In genomic region chr1:43809097-43809673, GRCh38 we compare ENCODE assay signal across 4 cellular contexts.
TF ChIP-seq lines count a peak whose summit lies in the region.

No MANE protein-coding gene starts in this region.

TF ChIP-seq in SK-N-SH treated with all-trans-retinoic acid at 6 μM for 48 hours, 23 proteins besides CTCF, POLR2A, EP300 and RAD21:
- TF ChIP-seq TSHZ2 (CRISPR knock-in tag; IDR thresholded peaks at IDR 0.05) (no peak), ZFP30 (CRISPR knock-in tag; IDR thresholded peaks at IDR 0.05) (peak; percentile 96), ZC3H10 (CRISPR knock-in tag; IDR thresholded peaks at IDR 0.05) (no peak)

TF ChIP-seq in SK-N-SH, 30 proteins besides CTCF, POLR2A, EP300 and RAD21 (continued from another document):
- no peak for TF ChIP-seq USF2 (IDR thresholded peaks at IDR 0.05; ENCODE audit: borderline replicate concordance, low read depth, low read length)
- no peak for TF ChIP-seq ELF1 (IDR thresholded peaks at IDR 0.05)
- TF ChIP-seq, protein P1, sequence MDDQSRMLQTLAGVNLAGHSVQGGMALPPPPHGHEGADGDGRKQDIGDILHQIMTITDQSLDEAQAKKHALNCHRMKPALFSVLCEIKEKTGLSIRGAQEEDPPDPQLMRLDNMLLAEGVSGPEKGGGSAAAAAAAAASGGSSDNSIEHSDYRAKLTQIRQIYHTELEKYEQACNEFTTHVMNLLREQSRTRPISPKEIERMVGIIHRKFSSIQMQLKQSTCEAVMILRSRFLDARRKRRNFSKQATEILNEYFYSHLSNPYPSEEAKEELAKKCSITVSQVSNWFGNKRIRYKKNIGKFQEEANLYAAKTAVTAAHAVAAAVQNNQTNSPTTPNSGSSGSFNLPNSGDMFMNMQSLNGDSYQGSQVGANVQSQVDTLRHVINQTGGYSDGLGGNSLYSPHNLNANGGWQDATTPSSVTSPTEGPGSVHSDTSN (IDR thresholded peaks at IDR 0.05), result no peak
- TF ChIP-seq NRF1 (IDR thresholded peaks at IDR 0.05; ENCODE audit: low read depth, low read length), result no peak
- TF ChIP-seq FOSL2 (IDR thresholded peaks at IDR 0.05; ENCODE audit: borderline replicate concordance, low read depth), result no peak
- TF ChIP-seq GATA2 (CRISPR knock-in tag; IDR thresholded peaks at IDR 0.05), result no peak
- TF ChIP-seq SIN3A (IDR thresholded peaks at IDR 0.05; ENCODE audit: borderline replicate concordance, low read depth, low read length), result no peak
- TF ChIP-seq POLR2AphosphoS5 (IDR thresholded peaks at IDR 0.05; ENCODE audit: low read depth, low read length), result no peak
- TF ChIP-seq MEF2A (IDR thresholded peaks at IDR 0.05; ENCODE audit: borderline replicate concordance, low read depth), result no peak
- no peak for TF ChIP-seq NFIC (IDR thresholded peaks at IDR 0.05; ENCODE audit: borderline replicate concordance)
- TF ChIP-seq TAF1 (IDR thresholded peaks at IDR 0.05; ENCODE audit: borderline replicate concordance, low read depth, low read length), result no peak
- no peak for TF ChIP-seq GABPA (IDR thresholded peaks at IDR 0.05; ENCODE audit: low read depth)
- TF ChIP-seq EZH2phosphoT487 (IDR thresholded peaks at IDR 0.05; ENCODE audit: borderline replicate concordance, low read depth), result no peak
- TF ChIP-seq RFX5 (IDR thresholded peaks at IDR 0.05; ENCODE audit: low read length), result no peak
- TF ChIP-seq MXI1 (IDR thresholded peaks at IDR 0.05; ENCODE audit: low read depth, low read length), result no peak
- no peak for TF ChIP-seq TCF12 (IDR thresholded peaks at IDR 0.05)
- TF ChIP-seq FOXM1 (IDR thresholded peaks at IDR 0.05; ENCODE audit: low read depth), result no peak

TF ChIP-seq in HEK293, 187 proteins besides CTCF, POLR2A, EP300 and RAD21:
- TF ChIP-seq BCL11B (tag by site-specific recombination; IDR thresholded peaks at IDR 0.05; ENCODE audit: low read depth), result no peak
- peak; percentile 60; the same call in 1 of the 2 replicates for TF ChIP-seq ZNF121 (tag by site-specific recombination; IDR thresholded peaks at IDR 0.05)
- no peak for TF ChIP-seq ZNF280C (tag by site-specific recombination; IDR thresholded peaks at IDR 0.05)
- TF ChIP-seq ZNF248 (tag by site-specific recombination; IDR thresholded peaks at IDR 0.05), result no peak
- no peak for TF ChIP-seq ZNF514 (tag by site-specific recombination; IDR thresholded peaks at IDR 0.05)
- TF ChIP-seq, protein P2, sequence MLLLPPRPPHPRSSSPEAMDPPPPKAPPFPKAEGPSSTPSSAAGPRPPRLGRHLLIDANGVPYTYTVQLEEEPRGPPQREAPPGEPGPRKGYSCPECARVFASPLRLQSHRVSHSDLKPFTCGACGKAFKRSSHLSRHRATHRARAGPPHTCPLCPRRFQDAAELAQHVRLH (tag by site-specific recombination; IDR thresholded peaks at IDR 0.05), result 0 out of 2 replicates have a peak, but pooled peaks have one; percentile 30
- TF ChIP-seq SP2 (tag by site-specific recombination; IDR thresholded peaks at IDR 0.05), result no peak

TF ChIP-seq in H1, 55 proteins besides CTCF, POLR2A, EP300 and RAD21 (continued from another document):
- TF ChIP-seq KDM1A (IDR thresholded peaks at IDR 0.05; ENCODE audit: borderline replicate concordance, low read length), result peak; percentile 56; the same call in 1 of the 2 replicates
